Comparison of ENCODE assay signal across 7 cellular contexts in the genomic region with DNA sequence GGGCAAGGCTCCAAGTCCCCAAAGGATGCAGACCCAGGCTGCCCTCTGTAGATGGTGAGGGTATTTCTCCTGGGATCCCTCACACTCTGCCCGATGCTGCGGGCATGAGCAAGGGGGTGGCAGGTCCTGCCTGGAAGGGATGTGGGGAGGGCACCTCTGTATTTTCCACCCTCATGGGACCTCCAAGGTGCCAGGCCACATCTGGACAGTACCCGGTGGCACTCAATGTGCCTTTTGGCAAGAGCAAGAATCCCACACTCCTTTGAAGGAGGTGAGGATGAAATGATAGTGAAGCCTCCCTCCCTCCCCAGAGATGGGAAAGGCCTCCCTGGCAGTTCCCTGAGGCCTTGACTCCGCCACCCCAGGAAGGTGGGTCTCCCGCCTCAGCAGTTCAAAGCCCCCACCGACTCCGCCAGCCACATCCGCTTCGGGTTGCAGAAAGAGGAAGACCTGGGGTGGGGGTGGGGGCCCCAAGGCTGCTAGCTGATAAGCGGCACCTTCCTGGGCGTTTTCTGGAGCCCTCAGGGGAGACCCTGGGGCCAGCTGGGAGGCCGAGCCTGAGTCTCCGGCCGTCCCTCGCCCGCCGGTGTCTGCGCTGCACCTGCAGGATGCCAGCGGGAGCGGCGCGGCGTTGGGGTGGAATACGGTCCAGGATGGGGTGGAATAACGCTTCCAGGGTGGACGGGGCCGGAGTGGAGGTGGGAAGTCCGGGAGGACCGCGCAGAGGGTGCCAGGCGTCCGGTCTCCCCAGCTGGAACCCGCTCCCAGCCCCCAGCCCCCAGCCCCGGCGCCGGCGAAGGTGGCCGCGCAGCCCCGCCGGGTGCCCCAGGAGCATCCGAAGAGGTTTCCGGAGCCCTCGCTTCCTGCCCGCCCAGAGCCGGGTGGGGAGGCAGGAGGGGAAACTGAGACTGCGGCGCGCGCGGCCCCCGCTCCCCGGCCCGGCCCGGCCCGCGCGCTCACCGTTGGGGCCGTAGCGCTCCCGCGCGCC. TPM values are rescaled to one million over a fixed set of nuclear protein-coding genes. Genes with fewer than 3 reads are reported as not detected.
DNase-seq lines count a peak whose midpoint lies in the region; ATAC-seq and TF ChIP-seq lines count a peak whose summit lies in the region.

No MANE protein-coding gene starts in this region.

- H3K9me3 ChIP-seq in esophagus (ENCODE audit: control insufficient read depth in 2 of 2, insufficient read depth in 1 of 2, low read depth in 1 of 2, low read length in 1 of 2) (peaks cover 0 to 2% of the 10 kb centered on the region in 2 donors), GM23248 (ENCODE audit: low read depth) (no peaks in the 10 kb centered on the region)

- H3K9me2 ChIP-seq in GM23248 (ENCODE audit: insufficient read depth): no peaks in the 10 kb centered on the region

- no peak overlapping the region for H3K4me2 ChIP-seq in GM23248 (ENCODE audit: unreplicated experiment)

- H3K9ac ChIP-seq in GM23248: no peak overlapping the region

- H4K20me1 ChIP-seq in GM23248 (ENCODE audit: insufficient read depth): no peaks in the 10 kb centered on the region

- H2AFZ ChIP-seq in GM23248: no peak overlapping the region

- H3K36me3 ChIP-seq in esophagus (ENCODE audit: control insufficient read depth in 2 of 2, insufficient read depth in 2 of 2, low read length in 1 of 2): no peaks in the 10 kb centered on the region
- H3K36me3 ChIP-seq in GM23248 (ENCODE audit: low read depth): no peaks in the 10 kb centered on the region

- in situ Hi-C loops in GM23248 (cut with MboI): no loop called here

- H3K27me3 ChIP-seq in HL-60 (ENCODE audit: insufficient read depth, poor library complexity, severe bottlenecking): no peaks in the 10 kb centered on the region
- H3K27me3 ChIP-seq in esophagus (ENCODE audit: control insufficient read depth in 1 of 2, insufficient read depth in 2 of 2, low read length in 2 of 2): no peaks in the 10 kb centered on the region
- H3K27me3 ChIP-seq in GM23248 (replicated peaks; ENCODE audit: insufficient read depth): peaks cover 25% of the 10 kb centered on the region

- H3K79me2 ChIP-seq in GM23248 (ENCODE audit: insufficient read depth): no peaks in the 10 kb centered on the region

- 9 to 14% methylated on average over 32 to 64 of the region's 64 CpGs for WGBS in esophagus, 2 donors
- WGBS in GM23248 (ENCODE audit: low coverage in 1 of 2, low lambda C conversion rate in 2 of 2, missing lambda C conversion rate in 2 of 2), 2 experiments: 12 to 14% methylated on average over 46 to 62 of the region's 64 CpGs

- no peaks in the 10 kb centered on the region for H3F3A ChIP-seq in GM23248 (ENCODE audit: insufficient read depth)

- DNase-seq in HL-60 (ENCODE audit: low read depth in 1 of 2, low spot score in 1 of 2): peak in 1 of 2 experiments; percentile 87
- DNase-seq in activated CD4-positive, alpha-beta T cell treated with anti-CD3 and anti-CD28 coated beads for 48 hours: peak; percentile 63
- peak; percentile 24 to 46 for DNase-seq in stimulated activated CD4-positive, alpha-beta T cell treated with anti-CD3 and anti-CD28 coated beads, Interleukin-12 subunit alpha, Interleukin-12 subunit beta, amount 100 ng/mL, for 24 hours (ENCODE audit: low read depth in 2 of 2)
- no peak for DNase-seq in GM23248

- H3K4me1 ChIP-seq in esophagus (ENCODE audit: control insufficient read depth in 2 of 2, insufficient read depth in 2 of 2, low read length in 1 of 2): peaks cover 11 to 14% of the 10 kb centered on the region in 2 donors
- no peaks in the 10 kb centered on the region for H3K4me1 ChIP-seq in GM23248 (ENCODE audit: insufficient read depth)

- ATAC-seq in GM19397 (IDR thresholded peaks at IDR 0.05; ENCODE audit: unreplicated experiment) (peak; percentile 20), HG03457 (IDR thresholded peaks at IDR 0.05; ENCODE audit: unreplicated experiment) (no peak)

- no peak for TF ChIP-seq CTCF in HL-60 (IDR thresholded peaks at IDR 0.05; ENCODE audit: insufficient read depth, low read length)

- H3K27ac ChIP-seq in HL-60 (replicated peaks): peak overlapping the region; percentile 89
- peak overlapping the region; percentile 15 to 37 for H3K27ac ChIP-seq in esophagus (ENCODE audit: low read depth in 2 of 2, low read length in 1 of 2)
- no peak overlapping the region for H3K27ac ChIP-seq in GM23248

- peak overlapping the region; percentile 70 for H3K4me3 ChIP-seq in HL-60 (replicated peaks; ENCODE audit: insufficient read depth, low read length)
- peak overlapping the region; percentile 39 to 56 for H3K4me3 ChIP-seq in esophagus (ENCODE audit: low read depth in 1 of 2, low read length in 2 of 2)
- H3K4me3 ChIP-seq in GM23248: no peak overlapping the region

RNA-seq across cellular contexts. Expression of gene ATP2A3, which starts 0.7 kb away (rescaled TPM):
- polyA plus RNA-seq in esophagus (1 to 10 TPM; 5.8 to 7.8 TPM), GM23248 (2016; fragmentation: Nextera tagmentation; extraction: Ambion mirVana) (0.58 and 0.81 TPM in 2 replicates)
- total RNA-seq in GM23248 (2014; rRNA removed; shearing (Covaris generic)): 0.86 TPM in 1 of 2 replicates, not detected in the other

RNA-seq across cellular contexts. Expression of gene P2RX1, which starts 47.2 kb away (rescaled TPM):
- polyA plus RNA-seq in esophagus: 1 to 10 TPM; 5.9 to 7.1 TPM
- not detected in 2 replicates for total RNA-seq in GM23248 (2014; rRNA removed; shearing (Covaris generic))
- polyA plus RNA-seq in GM23248 (2016; fragmentation: Nextera tagmentation; extraction: Ambion mirVana): 0.06 TPM in 1 of 2 replicates, not detected in the other
